Comparison of ENCODE assay signal across 10 cellular contexts in the genomic region with DNA sequence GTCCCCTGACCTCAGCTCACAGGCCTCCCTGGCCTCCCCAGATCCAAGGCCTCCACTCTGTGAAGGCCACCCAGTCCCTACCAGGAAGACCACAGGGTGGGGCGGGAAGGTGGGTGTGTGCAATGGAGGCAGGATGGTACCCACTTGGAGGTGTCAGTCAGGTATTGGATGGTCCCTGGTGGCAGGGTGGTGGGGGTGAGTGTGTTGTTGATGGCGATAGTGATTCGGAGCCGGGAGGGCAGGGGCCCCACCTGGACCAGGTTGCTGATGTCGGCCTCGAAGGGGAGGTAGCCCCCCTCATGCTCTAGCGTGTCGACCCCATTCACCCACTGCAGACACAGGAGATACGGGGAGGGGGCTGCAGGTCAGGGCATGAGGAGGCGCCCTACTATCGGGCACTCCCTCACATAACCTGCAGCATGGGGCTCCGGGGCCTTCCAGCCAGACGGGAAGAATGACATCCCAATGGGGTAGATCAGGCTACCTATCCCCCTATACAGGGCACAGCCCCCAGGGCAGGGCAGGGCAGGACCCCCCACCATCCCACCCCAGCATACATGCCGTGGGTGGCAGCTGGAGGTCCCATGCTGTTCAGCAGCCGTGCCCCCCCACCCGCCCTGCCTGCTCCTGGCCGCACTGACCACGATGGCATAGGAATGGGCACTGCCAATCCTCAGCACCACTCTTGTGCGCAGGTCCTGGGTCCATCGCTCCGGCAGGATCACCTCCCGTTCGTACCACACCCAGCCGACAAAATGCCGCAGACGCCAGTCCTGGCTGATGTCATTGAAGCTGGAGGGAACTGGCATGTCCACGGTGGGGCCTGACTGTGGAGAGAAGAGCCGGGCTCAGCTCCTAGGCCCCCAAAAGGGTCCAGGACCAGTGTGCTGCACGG. TPM values are rescaled to one million over a fixed set of nuclear protein-coding genes. Genes with fewer than 3 reads are reported as not detected.
DNase-seq lines count a peak whose midpoint lies in the region; ATAC-seq, FAIRE-seq and TF ChIP-seq lines count a peak whose summit lies in the region.
"Had no signal": no experiment of that assay in that cellular context is flagged by ENCODE, and none has a peak within 500 bp of the region (broad histone marks: within the 10 kb centered on the region; RNA-seq: fewer than 3 reads in every experiment).

No MANE protein-coding gene starts in this region.

- no peak for DNase-seq in activated T-cell treated with anti-CD3 and anti-CD28 coated beads, Interleukin-2, amount 50 U/mL, for 4 hours
- DNase-seq in activated T-cell treated with anti-CD3 and anti-CD28 coated beads, Interleukin-2, amount 50 U/mL, for 72 hours = no peak
- no peak for DNase-seq in WTC11 (ENCODE audit: low spot score)
- peak; percentile 71 for DNase-seq in kidney
- DNase-seq in stomach = no peak
- DNase-seq in omental fat pad (ENCODE audit: low spot score) = no peak
- no peak for DNase-seq in HEK293T (ENCODE audit: extremely low spot score)
- DNase-seq: NCI-H82, WERI-Rb-1 had no signal

- H3K4me1 ChIP-seq in kidney (ENCODE audit: control insufficient read depth in 1 of 2, insufficient read depth in 1 of 2, low read depth in 1 of 2, low read length in 2 of 2) (peaks cover 0 to 11% of the 10 kb centered on the region in 2 donors), stomach (peaks cover 13 to 32% (median 27%) of the 10 kb centered on the region in 4 donors)

- H3K27ac ChIP-seq in kidney (ENCODE audit: low read depth in 2 of 2, low read length in 2 of 2) (peak overlapping the region in 1 of 2 donors; percentile 11), stomach (peak overlapping the region in 4 of 5 donors; percentile 76 to 88 (median 84))
- H3K27ac ChIP-seq: WERI-Rb-1 had no signal

- no peak overlapping the region for H3K27ac Mint-ChIP-seq in activated T-cell treated with anti-CD3 and anti-CD28 coated beads, Interleukin-2, amount 50 U/mL, for 72 hours
- H3K27ac Mint-ChIP-seq in WTC11 = no peak overlapping the region

- H3K9ac ChIP-seq in kidney (ENCODE audit: low read length in 2 of 2) = no peak overlapping the region

- no peaks in the 10 kb centered on the region for H3K9me3 ChIP-seq in kidney (ENCODE audit: control insufficient read depth in 1 of 2, low read length in 2 of 2)
- no peaks in the 10 kb centered on the region for H3K9me3 ChIP-seq in stomach

- H3K4me1 Mint-ChIP-seq in activated T-cell treated with anti-CD3 and anti-CD28 coated beads, Interleukin-2, amount 50 U/mL, for 4 hours (ENCODE audit: low read depth) = peaks cover 8% of the 10 kb centered on the region
- H3K4me1 Mint-ChIP-seq in activated T-cell treated with anti-CD3 and anti-CD28 coated beads, Interleukin-2, amount 50 U/mL, for 72 hours (ENCODE audit: low read depth) = peaks cover 10% of the 10 kb centered on the region
- H3K4me1 Mint-ChIP-seq in WTC11 = no peaks in the 10 kb centered on the region; the same call in 1 of the 2 replicates

- ATAC-seq in activated T-cell treated with anti-CD3 and anti-CD28 coated beads, Interleukin-2, amount 50 U/mL, for 4 hours = no peak
- ATAC-seq in activated T-cell treated with anti-CD3 and anti-CD28 coated beads, Interleukin-2, amount 50 U/mL, for 72 hours (replicated peaks in 1 of 2) = no peak
- ATAC-seq in WTC11 (no peak), GM21367 (IDR thresholded peaks at IDR 0.05; ENCODE audit: unreplicated experiment) (no peak), omental fat pad (ENCODE audit: low FRiP score) (no peak)

- peaks cover 5% of the 10 kb centered on the region for H3K36me3 Mint-ChIP-seq in activated T-cell treated with anti-CD3 and anti-CD28 coated beads, Interleukin-2, amount 50 U/mL, for 4 hours (ENCODE audit: insufficient read depth)
- peaks cover 1 to 2% of the 10 kb centered on the region in 2 donors for H3K36me3 Mint-ChIP-seq in activated T-cell treated with anti-CD3 and anti-CD28 coated beads, Interleukin-2, amount 50 U/mL, for 72 hours (ENCODE audit: insufficient read depth in 2 of 2)
- H3K36me3 Mint-ChIP-seq in WTC11 = peaks cover 11% of the 10 kb centered on the region

- intact Hi-C loops in kidney (cut with DNase I) = no loop called here
- intact Hi-C loops in stomach (cut with DNase I; ENCODE audit: low total_unique reads) = no loop called here

- H3K27me3 ChIP-seq in stomach = no peaks in the 10 kb centered on the region

- WGBS in stomach, 5 donors = 92 to 94% (median 93%) methylated on average over 12 to 29 of the region's 29 CpGs

- POLR2A ChIA-PET in WTC11 (lab: Charles Lee) (no interaction called here), HEK293T (lab: Yijun Ruan, JAX) (no interaction called here)

- H3K9me3 Mint-ChIP-seq in activated T-cell treated with anti-CD3 and anti-CD28 coated beads, Interleukin-2, amount 50 U/mL, for 4 hours = no peaks in the 10 kb centered on the region
- no peaks in the 10 kb centered on the region for H3K9me3 Mint-ChIP-seq in activated T-cell treated with anti-CD3 and anti-CD28 coated beads, Interleukin-2, amount 50 U/mL, for 72 hours
- H3K9me3 Mint-ChIP-seq in WTC11 = no peaks in the 10 kb centered on the region

- H3K36me3 ChIP-seq in kidney (ENCODE audit: control insufficient read depth in 1 of 2, insufficient read depth in 2 of 2, low read length in 2 of 2) (peaks cover 1 to 3% of the 10 kb centered on the region in 2 donors), stomach (peaks cover 19 to 55% (median 54%) of the 10 kb centered on the region in 4 donors)

- H3K4me3 Mint-ChIP-seq in activated T-cell treated with anti-CD3 and anti-CD28 coated beads, Interleukin-2, amount 50 U/mL, for 4 hours = peak overlapping the region; percentile 11
- H3K4me3 Mint-ChIP-seq in activated T-cell treated with anti-CD3 and anti-CD28 coated beads, Interleukin-2, amount 50 U/mL, for 72 hours = peak overlapping the region in 1 of 2 donors; percentile 85
- H3K4me3 Mint-ChIP-seq in WTC11 = peak overlapping the region; percentile 67; the same call in 1 of the 2 replicates

- H3K4me3 ChIP-seq in kidney (ENCODE audit: low read length in 2 of 2) (no peak overlapping the region), stomach (peak overlapping the region in 2 of 4 donors; percentile 84 to 96)

- TF ChIP-seq EP300 in stomach (IDR thresholded peaks at IDR 0.05) = no peak

- no peak for TF ChIP-seq CTCF in WTC11 (IDR thresholded peaks at IDR 0.05)
- no peak for TF ChIP-seq CTCF in kidney (IDR thresholded peaks at IDR 0.05; ENCODE audit: borderline replicate concordance, extremely low read depth, insufficient read depth)
- TF ChIP-seq CTCF in stomach (IDR thresholded peaks at IDR 0.05) = no peak
- TF ChIP-seq CTCF in omental fat pad (IDR thresholded peaks at IDR 0.05) = no peak

- CTCF ChIA-PET in WTC11 (lab: Charles Lee) (no interaction called here), HEK293T (lab: Yijun Ruan, JAX) (no interaction called here)

- no peak for FAIRE-seq in kidney (lab: Jason Lieb, UNC)

- no peaks in the 10 kb centered on the region for H3K27me3 Mint-ChIP-seq in activated T-cell treated with anti-CD3 and anti-CD28 coated beads, Interleukin-2, amount 50 U/mL, for 4 hours (ENCODE audit: low read depth)
- H3K27me3 Mint-ChIP-seq in activated T-cell treated with anti-CD3 and anti-CD28 coated beads, Interleukin-2, amount 50 U/mL, for 72 hours (ENCODE audit: low read depth) = no peaks in the 10 kb centered on the region
- no peaks in the 10 kb centered on the region for H3K27me3 Mint-ChIP-seq in WTC11 (ENCODE audit: low read depth)

- no peak for TF ChIP-seq POLR2A in stomach (IDR thresholded peaks at IDR 0.05)

TF ChIP-seq in WTC11, 78 proteins besides CTCF, POLR2A, EP300 and RAD21 (continues in another document):
- TF ChIP-seq ZNF232 (CRISPR knock-in tag; IDR thresholded peaks at IDR 0.05) (no peak), ERG (CRISPR knock-in tag; IDR thresholded peaks at IDR 0.05) (no peak), JUN (CRISPR knock-in tag; IDR thresholded peaks at IDR 0.05) (no peak), GTF2I (CRISPR knock-in tag; conservative IDR thresholded peaks at IDR 0.05) (no peak), CBFB (CRISPR knock-in tag; IDR thresholded peaks at IDR 0.05; ENCODE audit: low read depth) (no peak)

TF ChIP-seq in HEK293T, 16 proteins besides CTCF, POLR2A, EP300 and RAD21:
- TF ChIP-seq ZNF384 (IDR thresholded peaks at IDR 0.05) = no peak
- TF ChIP-seq SP1 (IDR thresholded peaks at IDR 0.05) = no peak
- no peak for TF ChIP-seq BHLHE40 (IDR thresholded peaks at IDR 0.05; ENCODE audit: borderline replicate concordance)
- no peak for TF ChIP-seq TARDBP (IDR thresholded peaks at IDR 0.05)
- no peak for TF ChIP-seq ARNT (IDR thresholded peaks at IDR 0.05)
- TF ChIP-seq FOXA1 (IDR thresholded peaks at IDR 0.05) = no peak
- TF ChIP-seq FOXM1 (IDR thresholded peaks at IDR 0.05; ENCODE audit: borderline replicate concordance) = no peak
- no peak for TF ChIP-seq FOXK2 (IDR thresholded peaks at IDR 0.05)
- TF ChIP-seq SUZ12 (IDR thresholded peaks at IDR 0.05) = no peak

RNA-seq across cellular contexts. Expression of gene GUSB, which starts 2.2 kb away (rescaled TPM):
- total RNA-seq in activated T-cell treated with anti-CD3 and anti-CD28 coated beads, Interleukin-2, amount 50 U/mL, for 4 hours = 10 to 100 TPM; 40.3 to 46.7 (median 41.5) TPM
- 10 to 100 TPM; 51.7 to 52.9 TPM for total RNA-seq in activated T-cell treated with anti-CD3 and anti-CD28 coated beads, Interleukin-2, amount 50 U/mL, for 72 hours
- 40.8 to 45.4 TPM (median 42.3 TPM) in 3 replicates for total RNA-seq in WTC11 (2021)
- 60.1 TPM for total RNA-seq in kidney
- 61.8 TPM for polyA plus RNA-seq in kidney (ENCODE audit: insufficient read depth, low read depth, low replicate concordance)
- 100 to 1,000 TPM in 1 of 5 donors, 10 to 100 TPM in 4; 13.4 to 130 (median 49.2) TPM for total RNA-seq in stomach
- polyA plus RNA-seq in stomach = 10 to 100 TPM; 25.8 to 44.2 (median 33.1) TPM
- total RNA-seq in omental fat pad = 10 to 100 TPM; 20.2 to 45.7 (median 33.1) TPM
